In genomic region chr9:14342746-14343145, GRCh38 we compare ENCODE assay signal across 24 cellular contexts. TPM values are rescaled to one million over a fixed set of nuclear protein-coding genes. Genes with fewer than 3 reads are reported as not detected.
DNase-seq lines count a peak whose midpoint lies in the region; ATAC-seq and TF ChIP-seq lines count a peak whose summit lies in the region.
"Had no signal": no experiment of that assay in that cellular context is flagged by ENCODE, and none has a peak within 500 bp of the region (broad histone marks: within the 10 kb centered on the region; RNA-seq: fewer than 3 reads in every experiment).

No MANE protein-coding gene starts in this region.

- intact Hi-C loops in heart right ventricle (cut with DNase I), result loop anchor here in 1 of 10 donors (2.0 kb wide), 1 partner anchor 16 kb away; no protein-coding TSS in a partner anchor
- intact Hi-C loops in right cardiac atrium (cut with DNase I), result no loop called here
- intact Hi-C loops in lower lobe of right lung (cut with DNase I), result no loop called here

- H2BK15ac ChIP-seq in neuronal stem cell (ENCODE audit: low read length), result no peak overlapping the region

- H3K79me1 ChIP-seq in neuronal stem cell (ENCODE audit: low read depth, low read length), result no peaks in the 10 kb centered on the region

- H3K9me3 ChIP-seq in heart right ventricle (no peaks in the 10 kb centered on the region), right cardiac atrium (ENCODE audit: control insufficient read depth, low read length) (no peaks in the 10 kb centered on the region), lower lobe of right lung (no peaks in the 10 kb centered on the region), thoracic aorta (no peaks in the 10 kb centered on the region), neuronal stem cell (replicated peaks in 1 of 2; ENCODE audit: control insufficient read depth in 2 of 2, insufficient read depth in 1 of 2, low read depth in 1 of 2, low read length in 2 of 2) (no peaks in the 10 kb centered on the region)
- H3K9me3 ChIP-seq: HAP-1 had no signal

- H3K4me1 ChIP-seq in heart right ventricle (peaks cover 13 to 59% (median 38%) of the 10 kb centered on the region in 9 donors), right cardiac atrium (ENCODE audit: control insufficient read depth, insufficient read depth, low read length) (peaks cover 9% of the 10 kb centered on the region), lower lobe of right lung (peaks cover 15% of the 10 kb centered on the region), thoracic aorta (ENCODE audit: control insufficient read depth in 1 of 2, low read depth in 2 of 2) (peaks cover 21 to 51% of the 10 kb centered on the region in 2 donors), neuronal stem cell (ENCODE audit: control insufficient read depth in 2 of 2, insufficient read depth in 1 of 2, low read depth in 1 of 2, low read length in 2 of 2) (peaks cover 10 to 24% of the 10 kb centered on the region in 2 donors)
- H3K4me1 ChIP-seq: HAP-1 had no signal

- H3K4ac ChIP-seq in neuronal stem cell (ENCODE audit: low read length), result no peak overlapping the region

- no peak overlapping the region for H3K14ac ChIP-seq in neuronal stem cell (ENCODE audit: low read length)

- H3K36me3 ChIP-seq in heart right ventricle, result no peaks in the 10 kb centered on the region
- H3K36me3 ChIP-seq in lower lobe of right lung, result no peaks in the 10 kb centered on the region
- H3K36me3 ChIP-seq in thoracic aorta, result no peaks in the 10 kb centered on the region
- H3K36me3 ChIP-seq in neuronal stem cell (replicated peaks in 1 of 2; ENCODE audit: control insufficient read depth in 2 of 2, insufficient read depth in 2 of 2, low read length in 2 of 2), result no peaks in the 10 kb centered on the region
- H3K36me3 ChIP-seq: HAP-1 had no signal

- no peak overlapping the region for H2BK12ac ChIP-seq in neuronal stem cell (ENCODE audit: low read length)

- peaks cover 0 to 33% (median 0%) of the 10 kb centered on the region in 7 donors for H3K27me3 ChIP-seq in heart right ventricle
- no peaks in the 10 kb centered on the region for H3K27me3 ChIP-seq in right cardiac atrium (ENCODE audit: control insufficient read depth, insufficient read depth)
- H3K27me3 ChIP-seq in lower lobe of right lung (ENCODE audit: low read depth), result peaks cover 24% of the 10 kb centered on the region
- no peaks in the 10 kb centered on the region for H3K27me3 ChIP-seq in thoracic aorta (replicated peaks; ENCODE audit: insufficient read depth)
- peaks cover 16 to 94% (median 51%) of the 10 kb centered on the region in 3 experiments for H3K27me3 ChIP-seq in neuronal stem cell (ENCODE audit: control insufficient read depth in 3 of 3, insufficient read depth in 3 of 3, low read depth in 1 of 3, low read length in 3 of 3)

- H3K4me2 ChIP-seq in neuronal stem cell (ENCODE audit: insufficient read depth, low read length, poor library complexity, severe bottlenecking), result no peak overlapping the region

- H3K4me3 ChIP-seq in heart right ventricle, result no peak overlapping the region
- H3K4me3 ChIP-seq in right cardiac atrium (ENCODE audit: low read length), result no peak overlapping the region
- H3K4me3 ChIP-seq in coronary artery, result no peak overlapping the region
- H3K4me3 ChIP-seq in lower lobe of right lung, result no peak overlapping the region
- no peak overlapping the region for H3K4me3 ChIP-seq in thoracic aorta
- no peak overlapping the region for H3K4me3 ChIP-seq in neuronal stem cell (ENCODE audit: low read length in 2 of 2)
- H3K4me3 ChIP-seq: GM12878, GM23248, HAP-1, K562 had no signal

- no peak overlapping the region for H3K23ac ChIP-seq in neuronal stem cell (ENCODE audit: low read depth, low read length, poor library complexity)

- no peak for ATAC-seq in heart right ventricle
- no peak for ATAC-seq in right cardiac atrium
- ATAC-seq in lower lobe of right lung, result no peak
- ATAC-seq in thoracic aorta (ENCODE audit: insufficient number of reproducible peaks, low FRiP score, low read depth), result no peak
- ATAC-seq in GM18498 (IDR thresholded peaks at IDR 0.05; ENCODE audit: unreplicated experiment), result no peak
- ATAC-seq: CD8-positive, alpha-beta T cell; GM12878; HepG2; K562 had no signal

- H3K18ac ChIP-seq in neuronal stem cell (ENCODE audit: low read length), result no peak overlapping the region

- 81 to 84% methylated on average over 4 of the region's 4 CpGs for WGBS in heart right ventricle, 2 donors
- 80% methylated on average over 4 of the region's 4 CpGs for WGBS in right cardiac atrium
- no CpG with 5 or more reads among the region's 4 CpGs for WGBS in neuronal stem cell (ENCODE audit: extremely low coverage in 2 of 2, insufficient read length in 2 of 2, insufficient replicate concordance in 1 of 2), 2 donors

- no peak overlapping the region for H4K8ac ChIP-seq in neuronal stem cell (ENCODE audit: low read depth, low read length)

- H3K27ac ChIP-seq in heart right ventricle, result peak overlapping the region in 6 of 10 donors; percentile 6 to 98 (median 84)
- H3K27ac ChIP-seq in right cardiac atrium (ENCODE audit: low read length), result no peak overlapping the region
- H3K27ac ChIP-seq in coronary artery, result peak overlapping the region; percentile 92 to 93
- peak overlapping the region; percentile 15 for H3K27ac ChIP-seq in lower lobe of right lung
- H3K27ac ChIP-seq in thoracic aorta, result peak overlapping the region; percentile 45 to 70
- no peak overlapping the region for H3K27ac ChIP-seq in neuronal stem cell (replicated peaks; ENCODE audit: low read length)
- H3K27ac ChIP-seq: GM23248, HL-60 had no signal

- no peak overlapping the region for H2AFZ ChIP-seq in neuronal stem cell (ENCODE audit: low read length)
- H2AFZ ChIP-seq: GM23248 had no signal

- H2BK120ac ChIP-seq in neuronal stem cell (ENCODE audit: low read depth, low read length), result no peak overlapping the region

- TF ChIP-seq CTCF in heart right ventricle (IDR thresholded peaks at IDR 0.05), result no peak
- TF ChIP-seq CTCF in coronary artery (IDR thresholded peaks at IDR 0.05), result no peak
- no peak for TF ChIP-seq CTCF in lower lobe of right lung (IDR thresholded peaks at IDR 0.05)
- no peak for TF ChIP-seq CTCF in thoracic aorta (IDR thresholded peaks at IDR 0.05)

- no peak overlapping the region for H4K91ac ChIP-seq in neuronal stem cell (ENCODE audit: low read depth, low read length, poor library complexity)

- DNase-seq in heart right ventricle (no peak), right cardiac atrium (no peak), coronary artery (ENCODE audit: low spot score) (no peak), lower lobe of right lung (no peak), thoracic aorta (ENCODE audit: low spot score) (no peak), neuronal stem cell (ENCODE audit: low spot score) (no peak)
- no peak for DNase-seq in NK-92 treated with Interleukin-12 subunit alpha and Interleukin-12 subunit beta, amount 100 ng/mL, for 24 hours (lab: John Stamatoyannopoulos, UW)
- DNase-seq: AML-193; C1 segment of cervical spinal cord; CD8-positive, alpha-beta T cell; DND-41; GM23248; NCI-H1092 treated with DMSO at 0.1 percent for 48 hours; NCI-H1436 treated with DMSO at 0.1 percent for 48 hours; NCI-H1930; NCI-H524 treated with DMSO at 0.1 percent for 48 hours; NCI-H82; OCI-M1 had no signal

- H2BK5ac ChIP-seq in neuronal stem cell (ENCODE audit: low read length), result no peak overlapping the region

- H2AK5ac ChIP-seq in neuronal stem cell (ENCODE audit: low read depth, low read length), result no peak overlapping the region

- H3K9ac ChIP-seq in neuronal stem cell (ENCODE audit: low read depth, low read length, poor library complexity), result no peak overlapping the region
- H3K9ac ChIP-seq: GM23248 had no signal

RNA-seq across cellular contexts. Expression of gene NFIB, which starts 28.8 kb away (rescaled TPM):
- 100 to 1,000 TPM in 9 of 10 donors, 10 to 100 TPM in 1; 96.8 to 145 (median 126) TPM for total RNA-seq in heart right ventricle
- 10 to 100 TPM; 16.7 to 37.2 TPM for polyA plus RNA-seq in heart right ventricle
- 100 to 1,000 TPM; 125 to 143 (median 134) TPM for total RNA-seq in right cardiac atrium
- polyA plus RNA-seq in right cardiac atrium, result 22.5 TPM
- total RNA-seq in lower lobe of right lung, result 97.7 TPM
- total RNA-seq in thoracic aorta, result 100 to 1,000 TPM in 1 of 2 donors, 10 to 100 TPM in 1; 54.8 to 114 TPM
- 0.08 TPM for polyA plus RNA-seq in neuronal stem cell (2013, experiment 1 of 2)
- polyA plus RNA-seq in neuronal stem cell (2013, experiment 2 of 2), result 0.10 TPM
- total RNA-seq: CD8-positive, alpha-beta T cell had no signal

Comparison
In these comparisons a context has a peak if more than half of its experiments do, and no peak if none do; other contexts are left out.
1. H3K27ac ChIP-seq: peak in heart right ventricle (6 of 10), coronary artery (2 of 2), lower lobe of right lung (single experiment) and thoracic aorta (2 of 2); none in right cardiac atrium (single experiment) and neuronal stem cell (single experiment).